9 cellular contexts compared by ENCODE assay signal in the genomic region with DNA sequence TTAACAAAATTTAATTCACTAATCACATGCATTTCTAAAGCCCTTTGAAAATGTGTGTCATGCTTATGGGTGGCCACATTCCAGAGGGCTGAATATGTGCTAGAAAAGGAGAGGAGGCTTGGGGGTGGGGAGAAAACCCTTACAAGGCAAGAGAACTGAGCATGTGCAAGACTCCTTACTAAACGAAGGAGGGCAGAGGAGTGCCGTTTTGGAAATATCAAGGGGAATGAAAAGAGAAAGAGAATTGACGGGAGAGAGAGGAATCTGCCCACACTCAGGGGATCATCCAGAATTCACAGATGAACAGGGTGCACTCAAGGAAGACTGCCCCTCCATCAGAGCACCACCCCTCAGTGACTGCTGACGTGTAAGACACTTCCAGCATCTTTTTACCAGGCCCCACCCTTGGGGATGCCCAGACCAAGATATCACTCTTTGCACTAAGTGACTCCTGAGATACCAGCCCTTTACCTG. TPM values are rescaled to one million over a fixed set of nuclear protein-coding genes. Genes with fewer than 3 reads are reported as not detected.
DNase-seq lines count a peak whose midpoint lies in the region; ATAC-seq, FAIRE-seq and TF ChIP-seq lines count a peak whose summit lies in the region.
"Had no signal": no experiment of that assay in that cellular context is flagged by ENCODE, and none has a peak within 500 bp of the region (broad histone marks: within the 10 kb centered on the region; RNA-seq: fewer than 3 reads in every experiment).

No MANE protein-coding gene starts in this region.

- DNase-seq in HCT116 (ENCODE audit: low read depth, low spot score) (peak; percentile 92), astrocyte (ENCODE audit: low read depth) (peak; percentile 96), iPS DF 19.7 (ENCODE audit: low read depth, low spot score) (peak; percentile 87), GM10266 (ENCODE audit: extremely low spot score) (no peak), mesenteric fat pad (ENCODE audit: low spot score) (no peak)
- no peak for DNase-seq in activated T-cell treated with anti-CD3 and anti-CD28 coated beads, Interleukin-2, amount 50 U/mL, for 4 hours

- CTCF ChIA-PET in HCT116 (lab: Charles Lee) = no interaction called here

- no peaks in the 10 kb centered on the region for H3K27me3 Mint-ChIP-seq in astrocyte (ENCODE audit: low read depth, unreplicated experiment)
- H3K27me3 Mint-ChIP-seq in activated T-cell treated with anti-CD3 and anti-CD28 coated beads, Interleukin-2, amount 50 U/mL, for 4 hours (ENCODE audit: low read depth) = peaks cover 12% of the 10 kb centered on the region

- TF ChIP-seq POLR2A in HCT116 (IDR thresholded peaks at IDR 0.05; ENCODE audit: borderline replicate concordance, extremely low read depth, insufficient read depth, insufficient read length) = no peak

- H3K4me1 ChIP-seq in HCT116 (ENCODE audit: control insufficient read depth in 1 of 2, insufficient read depth in 2 of 2, low read length in 2 of 2) (peaks cover 43 to 66% of the 10 kb centered on the region in 2 experiments), astrocyte (ENCODE audit: insufficient read depth, low read length) (peaks cover 29% of the 10 kb centered on the region)

- POLR2A ChIA-PET in HCT116 (lab: Charles Lee) = no interaction called here

- H3K4me3 Mint-ChIP-seq in astrocyte (ENCODE audit: unreplicated experiment) = peak overlapping the region; percentile 85
- no peak overlapping the region for H3K4me3 Mint-ChIP-seq in activated T-cell treated with anti-CD3 and anti-CD28 coated beads, Interleukin-2, amount 50 U/mL, for 4 hours
- H3K4me3 Mint-ChIP-seq: activated naive CD8-positive, alpha-beta T cell had no signal

- H3K9me3 ChIP-seq in HCT116 (ENCODE audit: control insufficient read depth in 1 of 2, insufficient read depth in 1 of 2, low read depth in 1 of 2, low read length in 2 of 2) (no peaks in the 10 kb centered on the region), astrocyte (ENCODE audit: insufficient read depth, low read depth, low read length) (no peaks in the 10 kb centered on the region)

- H4K20me1 ChIP-seq in HCT116 (ENCODE audit: insufficient read depth) (no peaks in the 10 kb centered on the region), astrocyte (ENCODE audit: insufficient read depth, low read length) (no peaks in the 10 kb centered on the region)

- H3K27me3 ChIP-seq in HCT116 (ENCODE audit: insufficient read depth, low read length) (no peaks in the 10 kb centered on the region), astrocyte (ENCODE audit: insufficient read depth, low read length) (no peaks in the 10 kb centered on the region)

- H3K9ac ChIP-seq in HCT116 (ENCODE audit: low read length) = peak overlapping the region; percentile 63
- H3K9ac ChIP-seq in astrocyte (ENCODE audit: low read length) = peak overlapping the region; percentile 87

- peak overlapping the region; percentile 66 for H3K27ac ChIP-seq in HCT116 (ENCODE audit: low read depth, low read length)
- peak overlapping the region; percentile 96 for H3K27ac ChIP-seq in astrocyte (ENCODE audit: low read depth, low read length)
- peak overlapping the region in 12 of 21 experiments; percentile 1 to 83 (median 52) for H3K27ac ChIP-seq in skin epidermis

- no peaks in the 10 kb centered on the region for H3K9me3 Mint-ChIP-seq in astrocyte (ENCODE audit: unreplicated experiment)
- no peaks in the 10 kb centered on the region for H3K9me3 Mint-ChIP-seq in activated T-cell treated with anti-CD3 and anti-CD28 coated beads, Interleukin-2, amount 50 U/mL, for 4 hours

- BruUV-seq in HCT116 (replicated peaks; lab: Mats Ljungman, UMichigan) = no TSS peak

- RAD21 ChIA-PET in HCT116 (lab: Charles Lee; ENCODE audit: low non-redundant PET in 1 of 2, low total read pairs in 2 of 2, uncharacterized antibody in 2 of 2, unreplicated experiment in 2 of 2) = no interaction called here

- ATAC-seq in HCT116 (peak; percentile 82), HG03460 (IDR thresholded peaks at IDR 0.05; ENCODE audit: unreplicated experiment) (no peak)
- no peak for ATAC-seq in activated T-cell treated with anti-CD3 and anti-CD28 coated beads, Interleukin-2, amount 50 U/mL, for 4 hours

- peak; percentile 51 for TF ChIP-seq RAD21 in HCT116 (IDR thresholded peaks at IDR 0.05; ENCODE audit: low read depth)

- peak overlapping the region; percentile 38 to 57 for H3K4me3 ChIP-seq in HCT116 (replicated peaks in 1 of 2; ENCODE audit: low read depth in 1 of 2, low read length in 2 of 2)
- H3K4me3 ChIP-seq in astrocyte (ENCODE audit: insufficient read depth, low read depth, low read length) = peak overlapping the region; percentile 68
- no peak overlapping the region for H3K4me3 ChIP-seq in skin epidermis

- peak; percentile 92 for FAIRE-seq in astrocyte (lab: Jason Lieb, UNC)

- no peaks in the 10 kb centered on the region for H3K79me2 ChIP-seq in HCT116 (ENCODE audit: insufficient read depth, low read length)
- H3K79me2 ChIP-seq in astrocyte (ENCODE audit: insufficient read depth, low read length) = peaks cover 16% of the 10 kb centered on the region

- H3K36me3 ChIP-seq in HCT116 (ENCODE audit: control insufficient read depth in 1 of 2, insufficient read depth in 2 of 2, low read length in 2 of 2) (no peaks in the 10 kb centered on the region), astrocyte (ENCODE audit: insufficient read depth, low read length) (no peaks in the 10 kb centered on the region)

- no peaks in the 10 kb centered on the region for H3K9me2 ChIP-seq in HCT116 (ENCODE audit: insufficient read depth)

- peak overlapping the region; percentile 76 for H3K4me2 ChIP-seq in HCT116 (ENCODE audit: low read length)
- peak overlapping the region; percentile 89 for H3K4me2 ChIP-seq in astrocyte (ENCODE audit: low read length)

- intact Hi-C loops in HCT116 (cut with micrococcal nuclease) = loop anchor here (2.0 to 5.0 kb wide), 2 partner anchors 25 to 37 kb away; partner anchors contain the start of gene TSC22D2

- peaks cover 2% of the 10 kb centered on the region for H3K36me3 Mint-ChIP-seq in astrocyte (ENCODE audit: low read depth, unreplicated experiment)
- H3K36me3 Mint-ChIP-seq in activated T-cell treated with anti-CD3 and anti-CD28 coated beads, Interleukin-2, amount 50 U/mL, for 4 hours (ENCODE audit: insufficient read depth) = no peaks in the 10 kb centered on the region
- H3K36me3 Mint-ChIP-seq: activated naive CD8-positive, alpha-beta T cell had no signal

- peak overlapping the region; percentile 99 for H3K27ac Mint-ChIP-seq in astrocyte (ENCODE audit: unreplicated experiment)
- H3K27ac Mint-ChIP-seq: activated naive CD8-positive, alpha-beta T cell had no signal

- TF ChIP-seq CTCF in HCT116 (IDR thresholded peaks at IDR 0.05 in 2 of 3, conservative IDR thresholded peaks at IDR 0.05 in 1 of 3; ENCODE audit: borderline replicate concordance in 1 of 3, insufficient read depth in 1 of 3, low read depth in 2 of 3, low read length in 2 of 3) (peak in 2 of 3 experiments; percentile 14 to 17; a peak in 1 of 6 replicates), astrocyte (IDR thresholded peaks at IDR 0.05; ENCODE audit: insufficient read depth, low read depth, low read length) (no peak), GM10266 (IDR thresholded peaks at IDR 0.05; ENCODE audit: control insufficient read depth, insufficient read depth, low read depth, missing control alignments) (no peak)

- H2AFZ ChIP-seq in HCT116 (ENCODE audit: low read depth, low read length, poor library complexity, severe bottlenecking) = no peak overlapping the region
- peak overlapping the region; percentile 47 for H2AFZ ChIP-seq in astrocyte (ENCODE audit: low read depth, low read length)

- H3K4me1 Mint-ChIP-seq in astrocyte (ENCODE audit: low read depth, unreplicated experiment) = peaks cover 36% of the 10 kb centered on the region
- H3K4me1 Mint-ChIP-seq in activated T-cell treated with anti-CD3 and anti-CD28 coated beads, Interleukin-2, amount 50 U/mL, for 4 hours (ENCODE audit: low read depth) = peaks cover 6% of the 10 kb centered on the region

TF ChIP-seq in HCT116, 20 proteins besides CTCF, POLR2A, EP300 and RAD21 (continues in another document):
- TF ChIP-seq, protein P1, sequence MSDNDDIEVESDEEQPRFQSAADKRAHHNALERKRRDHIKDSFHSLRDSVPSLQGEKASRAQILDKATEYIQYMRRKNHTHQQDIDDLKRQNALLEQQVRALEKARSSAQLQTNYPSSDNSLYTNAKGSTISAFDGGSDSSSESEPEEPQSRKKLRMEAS (IDR thresholded peaks at IDR 0.05) = peak; percentile 76
- peak; percentile 80 for TF ChIP-seq SP1 (IDR thresholded peaks at IDR 0.05; ENCODE audit: low read depth)
- peak; percentile 75 for TF ChIP-seq JUND (IDR thresholded peaks at IDR 0.05)
- peak; percentile 74 for TF ChIP-seq FOSL1 (IDR thresholded peaks at IDR 0.05; ENCODE audit: low read depth)
- no peak for TF ChIP-seq EZH2 (IDR thresholded peaks at IDR 0.05)
- 0 out of 2 replicates have a peak, but pooled peaks have one; percentile 20 for TF ChIP-seq EGR1 (IDR thresholded peaks at IDR 0.05; ENCODE audit: low read depth)
- TF ChIP-seq SRF (IDR thresholded peaks at IDR 0.05; ENCODE audit: low read depth) = peak; percentile 94
- TF ChIP-seq SIN3A (IDR thresholded peaks at IDR 0.05; ENCODE audit: low read depth) = peak; percentile 49; the same call in 1 of the 2 replicates

RNA-seq across cellular contexts. Expression of gene TSC22D2, which starts 37.9 kb away (rescaled TPM):
- total RNA-seq in HCT116 (2021; ENCODE audit: unreplicated experiment) = 20.0 TPM
- polyA plus RNA-seq in HCT116 (2012) = 10.4 and 11.7 TPM in 2 replicates
- total RNA-seq in astrocyte = 99.4 and 116 TPM in 2 replicates
- total RNA-seq in activated T-cell treated with anti-CD3 and anti-CD28 coated beads, Interleukin-2, amount 50 U/mL, for 4 hours = 10 to 100 TPM; 19.5 to 20.9 (median 20.6) TPM
- total RNA-seq in mesenteric fat pad = 41.5 TPM

Comparison
In these comparisons a context has a peak if more than half of its experiments do, and no peak if none do; other contexts are left out.
1. DNase-seq: peak in HCT116 (single experiment), astrocyte (single experiment) and iPS DF 19.7 (single experiment); none in activated T-cell treated with anti-CD3 and anti-CD28 coated beads, Interleukin-2, amount 50 U/mL, for 4 hours (single experiment), GM10266 (single experiment) and mesenteric fat pad (single experiment).
2. H3K4me3 ChIP-seq: peak in HCT116 (2 of 2) and astrocyte (single experiment); none in skin epidermis (0 of 7).
3. CTCF ChIP-seq: peak in HCT116 (2 of 3); none in astrocyte (single experiment) and GM10266 (single experiment).
4. Peak in every context shown above with its lines, with median percentiles within 50 percentile points of each other: H3K27ac ChIP-seq.